In the genomic region with DNA sequence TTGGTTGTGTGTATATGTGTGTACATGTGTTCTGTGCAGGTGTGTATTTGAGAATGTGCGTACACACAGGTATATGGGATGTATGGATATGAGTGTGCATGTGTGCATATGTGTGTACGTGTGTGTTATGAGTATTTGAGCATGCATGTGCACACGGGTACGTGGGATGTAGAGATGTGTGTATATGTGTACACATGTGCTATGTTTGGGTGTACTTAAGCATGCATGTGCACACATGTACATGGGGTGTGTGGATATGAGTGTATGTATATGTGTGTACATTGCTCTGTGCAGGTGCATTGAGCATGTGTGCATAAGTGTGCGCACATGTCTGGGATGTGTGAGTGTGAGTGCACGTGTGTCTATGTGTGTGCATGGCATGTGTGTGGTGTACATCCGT, we compare ENCODE assay signal across 20 cellular contexts.
"Had no signal": no experiment of that assay in that cellular context is flagged by ENCODE, and none has a peak within 500 bp of the region (broad histone marks: within the 10 kb centered on the region; RNA-seq: fewer than 3 reads in every experiment).

No MANE protein-coding gene starts in this region.

- H3K4me3 Mint-ChIP-seq: activated CD4-positive, alpha-beta memory T cell treated with anti-CD3 and anti-CD28 coated beads for 36 hours; activated CD4-positive, alpha-beta T cell treated with anti-CD3 and anti-CD28 coated beads, Interleukin-2, amount 10 ng/mL, durations not matched to agents 7 days and 5 days; activated naive CD4-positive, alpha-beta T cell treated with anti-CD3 and anti-CD28 coated beads for 36 hours; activated naive CD8-positive, alpha-beta T cell treated with anti-CD3 and anti-CD28 coated beads for 36 hours; activated T-cell treated with anti-CD3 and anti-CD28 coated beads, Interleukin-2, amount 50 U/mL, for 4 hours; T-helper 17 cell; WTC11 had no signal

- ATAC-seq: activated T-cell treated with anti-CD3 and anti-CD28 coated beads, Interleukin-2, amount 50 U/mL, for 4 hours; T-helper 17 cell; WTC11 had no signal

- H3K9me3 Mint-ChIP-seq: activated naive CD8-positive, alpha-beta T cell treated with anti-CD3 and anti-CD28 coated beads for 36 hours had no signal

- H3K36me3 ChIP-seq: brain microvascular endothelial cell had no signal

- DNase-seq: activated CD4-positive, alpha-beta memory T cell treated with anti-CD3 and anti-CD28 coated beads for 36 hours; activated CD4-positive, alpha-beta T cell treated with anti-CD3 and anti-CD28 coated beads for 1 hour; activated CD4-positive, alpha-beta T cell treated with anti-CD3 and anti-CD28 coated beads, Interleukin-2, amount 10 ng/mL, durations not matched to agents 7 days and 5 days; activated CD8-positive, alpha-beta memory T cell treated with anti-CD3 and anti-CD28 coated beads for 24 hours; activated naive CD4-positive, alpha-beta T cell treated with anti-CD3 and anti-CD28 coated beads for 36 hours; activated naive CD8-positive, alpha-beta T cell treated with anti-CD3 and anti-CD28 coated beads for 36 hours; activated T-cell treated with anti-CD3 and anti-CD28 coated beads, Interleukin-2, amount 50 U/mL, for 4 hours; brain microvascular endothelial cell; NCI-H1092; NCI-H1417; NCI-H1930; NCI-H2107; NCI-H2171 treated with DMSO at 0.1 percent for 48 hours; NCI-H226; NCI-H526 treated with DMSO at 0.1 percent for 48 hours; NCI-H82; SIG-M5; T-helper 17 cell; T-helper 9 cell had no signal

- H3K27me3 ChIP-seq: brain microvascular endothelial cell had no signal

- H3K27ac Mint-ChIP-seq: activated CD4-positive, alpha-beta memory T cell treated with anti-CD3 and anti-CD28 coated beads for 36 hours; activated CD4-positive, alpha-beta T cell treated with anti-CD3 and anti-CD28 coated beads, Interleukin-2, amount 10 ng/mL, durations not matched to agents 7 days and 5 days; activated naive CD4-positive, alpha-beta T cell treated with anti-CD3 and anti-CD28 coated beads for 36 hours; activated naive CD8-positive, alpha-beta T cell treated with anti-CD3 and anti-CD28 coated beads for 36 hours; T-helper 17 cell; WTC11 had no signal

- H3K27ac ChIP-seq: brain microvascular endothelial cell had no signal

- H3K4me1 Mint-ChIP-seq: activated CD4-positive, alpha-beta T cell treated with anti-CD3 and anti-CD28 coated beads, Interleukin-2, amount 10 ng/mL, durations not matched to agents 7 days and 5 days; activated naive CD8-positive, alpha-beta T cell treated with anti-CD3 and anti-CD28 coated beads for 36 hours had no signal

- H3K36me3 Mint-ChIP-seq: activated CD4-positive, alpha-beta memory T cell treated with anti-CD3 and anti-CD28 coated beads for 36 hours; activated naive CD8-positive, alpha-beta T cell treated with anti-CD3 and anti-CD28 coated beads for 36 hours had no signal

- H3K27me3 Mint-ChIP-seq: activated CD4-positive, alpha-beta T cell treated with anti-CD3 and anti-CD28 coated beads, Interleukin-2, amount 10 ng/mL, durations not matched to agents 7 days and 5 days had no signal
